ENCODE assay signal across 13 cellular contexts in genomic region chr12:120820885-120821510, GRCh38.
DNase-seq lines count a peak whose midpoint lies in the region; ATAC-seq and TF ChIP-seq lines count a peak whose summit lies in the region.
"Had no signal": no experiment of that assay in that cellular context is flagged by ENCODE, and none has a peak within 500 bp of the region (broad histone marks: within the 10 kb centered on the region; RNA-seq: fewer than 3 reads in every experiment).

No MANE protein-coding gene starts in this region.

- H3K27me3 Mint-ChIP-seq in CD8-positive, alpha-beta memory T cell = no peaks in the 10 kb centered on the region
- no peaks in the 10 kb centered on the region for H3K27me3 Mint-ChIP-seq in activated naive CD8-positive, alpha-beta T cell treated with anti-CD3 and anti-CD28 coated beads, Interleukin-2, amount 10 ng/mL, durations not matched to agents 7 days and 5 days
- H3K27me3 Mint-ChIP-seq: B cell had no signal

- peaks cover 44 to 65% (median 63%) of the 10 kb centered on the region in 3 donors for H3K4me1 Mint-ChIP-seq in CD8-positive, alpha-beta memory T cell
- H3K4me1 Mint-ChIP-seq in activated naive CD8-positive, alpha-beta T cell treated with anti-CD3 and anti-CD28 coated beads, Interleukin-2, amount 10 ng/mL, durations not matched to agents 7 days and 5 days = peaks cover 16% of the 10 kb centered on the region

- no peak for TF ChIP-seq CTCF in GM10266 (IDR thresholded peaks at IDR 0.05; ENCODE audit: control insufficient read depth, insufficient read depth, low read depth, missing control alignments)

- H3K4me3 Mint-ChIP-seq in CD8-positive, alpha-beta memory T cell = peak overlapping the region in 6 of 7 donors; percentile 4 to 61 (median 43)
- H3K4me3 Mint-ChIP-seq in activated naive CD8-positive, alpha-beta T cell treated with anti-CD3 and anti-CD28 coated beads, Interleukin-2, amount 10 ng/mL, durations not matched to agents 7 days and 5 days = peak overlapping the region; percentile 12
- H3K4me3 Mint-ChIP-seq: B cell had no signal

- peak; percentile 68 for ATAC-seq in activated naive CD8-positive, alpha-beta T cell treated with anti-CD3 and anti-CD28 coated beads, Interleukin-2, amount 10 ng/mL, durations not matched to agents 7 days and 5 days (ENCODE audit: low read depth)
- no peak for ATAC-seq in HG03095 (IDR thresholded peaks at IDR 0.05; ENCODE audit: unreplicated experiment)
- ATAC-seq: gastroesophageal sphincter had no signal

- DNase-seq in CD8-positive, alpha-beta memory T cell = no peak
- DNase-seq in activated CD4-positive, alpha-beta T cell treated with anti-CD3 and anti-CD28 coated beads, Interleukin-2, amount 50 U/mL, for 4 hours = peak; percentile 44 to 57
- no peak for DNase-seq in activated naive CD8-positive, alpha-beta T cell treated with anti-CD3 and anti-CD28 coated beads, Interleukin-2, amount 10 ng/mL, durations not matched to agents 7 days and 5 days
- peak; percentile 58 to 65 for DNase-seq in stimulated activated CD4-positive, alpha-beta T cell treated with anti-CD3 and anti-CD28 coated beads, Interleukin-2, amount 100 ng/mL, for 24 hours
- DNase-seq in GM10266 (ENCODE audit: extremely low spot score) (no peak), OCI-M1 (lab: John Stamatoyannopoulos, UW) (no peak), NCI-H2227 treated with DMSO at 0.1 percent for 48 hours (lab: John Stamatoyannopoulos, UW) (no peak)
- DNase-seq: adrenal gland, GM23248 had no signal

- CTCF ChIA-PET in CD8-positive, alpha-beta memory T cell (lab: Charles Lee) = no interaction called here

- peaks cover 8% of the 10 kb centered on the region for H3K4me1 ChIP-seq in CD8-positive, alpha-beta memory T cell (ENCODE audit: insufficient read depth, low read length)
- H3K4me1 ChIP-seq: SJSA1 had no signal

- POLR2A ChIA-PET in CD8-positive, alpha-beta memory T cell (lab: Charles Lee) = no interaction called here
- POLR2A ChIA-PET in activated naive CD8-positive, alpha-beta T cell treated with anti-CD3 and anti-CD28 coated beads, Interleukin-2, amount 10 ng/mL, durations not matched to agents 7 days and 5 days (lab: Charles Lee) = no interaction called here

- H3K27ac Mint-ChIP-seq in CD8-positive, alpha-beta memory T cell = peak overlapping the region in 4 of 8 donors; percentile 18 to 65 (median 58)
- H3K27ac Mint-ChIP-seq in activated naive CD8-positive, alpha-beta T cell treated with anti-CD3 and anti-CD28 coated beads, Interleukin-2, amount 10 ng/mL, durations not matched to agents 7 days and 5 days = no peak overlapping the region
- H3K27ac Mint-ChIP-seq: B cell had no signal

- peaks cover 0 to 1% (median 0%) of the 10 kb centered on the region in 3 donors for H3K36me3 Mint-ChIP-seq in CD8-positive, alpha-beta memory T cell
- H3K36me3 Mint-ChIP-seq in activated naive CD8-positive, alpha-beta T cell treated with anti-CD3 and anti-CD28 coated beads, Interleukin-2, amount 10 ng/mL, durations not matched to agents 7 days and 5 days = peaks cover 1% of the 10 kb centered on the region

- no peaks in the 10 kb centered on the region for H3K36me3 ChIP-seq in CD8-positive, alpha-beta memory T cell (ENCODE audit: insufficient read depth, low read length)
- H3K36me3 ChIP-seq: adrenal gland, gastroesophageal sphincter, SJSA1 had no signal

- no peak overlapping the region for H3K27ac ChIP-seq in CD8-positive, alpha-beta memory T cell (ENCODE audit: low read depth, low read length)
- H3K27ac ChIP-seq: adrenal gland, gastroesophageal sphincter, GM23248, SJSA1 had no signal

- H3K27me3 ChIP-seq in CD8-positive, alpha-beta memory T cell (ENCODE audit: insufficient read depth, low read length, poor library complexity, severe bottlenecking) = no peaks in the 10 kb centered on the region
- H3K27me3 ChIP-seq: adrenal gland, gastroesophageal sphincter, SJSA1 had no signal

- H3K9me3 Mint-ChIP-seq in CD8-positive, alpha-beta memory T cell = no peaks in the 10 kb centered on the region
- no peaks in the 10 kb centered on the region for H3K9me3 Mint-ChIP-seq in activated naive CD8-positive, alpha-beta T cell treated with anti-CD3 and anti-CD28 coated beads, Interleukin-2, amount 10 ng/mL, durations not matched to agents 7 days and 5 days

- H3K9me3 ChIP-seq in CD8-positive, alpha-beta memory T cell (ENCODE audit: low read length) = no peaks in the 10 kb centered on the region
- H3K9me3 ChIP-seq: adrenal gland, gastroesophageal sphincter, SJSA1 had no signal

- no peak overlapping the region for H3K4me3 ChIP-seq in CD8-positive, alpha-beta memory T cell (ENCODE audit: low read length)
- H3K4me3 ChIP-seq: adrenal gland, gastroesophageal sphincter, GM23248, SJSA1 had no signal

Comparison
In these comparisons a context has a peak if more than half of its experiments do, and no peak if none do; other contexts are left out.
1. DNase-seq: peak in activated CD4-positive, alpha-beta T cell treated with anti-CD3 and anti-CD28 coated beads, Interleukin-2, amount 50 U/mL, for 4 hours (2 of 2) and stimulated activated CD4-positive, alpha-beta T cell treated with anti-CD3 and anti-CD28 coated beads, Interleukin-2, amount 100 ng/mL, for 24 hours (2 of 2); none in CD8-positive, alpha-beta memory T cell (0 of 5), activated naive CD8-positive, alpha-beta T cell treated with anti-CD3 and anti-CD28 coated beads, Interleukin-2, amount 10 ng/mL, durations not matched to agents 7 days and 5 days (single experiment), GM10266 (single experiment), OCI-M1 (single experiment) and NCI-H2227 treated with DMSO at 0.1 percent for 48 hours (single experiment).